In genomic region chr17:9371019-9371418, GRCh38 we compare ENCODE assay signal across 9 cellular contexts.
A peak's percentile ranks its signal among the peaks of the same experiment; 100 is the strongest.
DNase-seq lines count a peak whose midpoint lies in the region; TF ChIP-seq lines count a peak whose summit lies in the region.
"Had no signal": no experiment of that assay in that cellular context is flagged by ENCODE, and none has a peak within 500 bp of the region (broad histone marks: within the 10 kb centered on the region; RNA-seq: fewer than 3 reads in every experiment).

No MANE protein-coding gene starts in this region.

- 64 to 72% methylated on average over 2 to 4 of the region's 4 CpGs for WGBS in transverse colon (ENCODE audit: low coverage in 1 of 2), 2 donors

- H3K4me1 ChIP-seq in neuron (ENCODE audit: insufficient read depth, low read length), result peaks cover 15% of the 10 kb centered on the region
- no peaks in the 10 kb centered on the region for H3K4me1 ChIP-seq in transverse colon

- H3K4me3 ChIP-seq in neuron (ENCODE audit: low read length) (peak overlapping the region; percentile 5), transverse colon (no peak overlapping the region)
- H3K4me3 ChIP-seq: K562 had no signal

- no peaks in the 10 kb centered on the region for H3K27me3 ChIP-seq in neuron (ENCODE audit: insufficient read depth, low read length)
- H3K27me3 ChIP-seq in transverse colon, result no peaks in the 10 kb centered on the region

- no peak for TF ChIP-seq EP300 in transverse colon (IDR thresholded peaks at IDR 0.05; ENCODE audit: low read depth)

- H3K9me3 ChIP-seq in neuron (ENCODE audit: low read length), result no peaks in the 10 kb centered on the region
- H3K9me3 ChIP-seq in transverse colon, result no peaks in the 10 kb centered on the region

- DNase-seq in EL (peak; percentile 77), NCI-H1436 (lab: John Stamatoyannopoulos, UW) (peak; percentile 90), astrocyte of the hippocampus (ENCODE audit: low read depth, low spot score) (peak; percentile 90), transverse colon (no peak), NCI-H1048 (lab: John Stamatoyannopoulos, UW) (no peak), SIG-M5 treated with dmso at 0.1 percent for 504 hours (lab: John Stamatoyannopoulos, UW; ENCODE audit: unreplicated experiment) (no peak)
- DNase-seq in effector CD4-positive, alpha-beta T cell, result no peak

- H3K27ac ChIP-seq in transverse colon, result no peak overlapping the region

- no peak for TF ChIP-seq POLR2A in transverse colon (IDR thresholded peaks at IDR 0.05)

- intact Hi-C loops in transverse colon (cut with DNase I; ENCODE audit: low total_unique reads), result no loop called here

- in situ Hi-C loops in transverse colon (cut with MboI; ENCODE audit: low pct_ligation_motif_present in 1 of 4, low pct_unique_long_range_greater_than_20kb in 1 of 4, low sequenced_read_pairs in 3 of 4), result no loop called here

- H3K36me3 ChIP-seq in neuron (ENCODE audit: insufficient read depth, low read length), result no peaks in the 10 kb centered on the region
- H3K36me3 ChIP-seq in transverse colon, result no peaks in the 10 kb centered on the region

- no peak for TF ChIP-seq CTCF in transverse colon (IDR thresholded peaks at IDR 0.05)

- no peak overlapping the region for H2AFZ ChIP-seq in neuron (ENCODE audit: low read depth, low read length)

Comparison
In these comparisons a context has a peak if more than half of its experiments do, and no peak if none do; other contexts are left out.
1. DNase-seq: peak in EL (single experiment), NCI-H1436 (single experiment) and astrocyte of the hippocampus (single experiment); none in transverse colon (single experiment), effector CD4-positive, alpha-beta T cell (single experiment), NCI-H1048 (single experiment) and SIG-M5 treated with dmso at 0.1 percent for 504 hours (single experiment).